ENCODE assay signal across 9 cellular contexts in the genomic region with DNA sequence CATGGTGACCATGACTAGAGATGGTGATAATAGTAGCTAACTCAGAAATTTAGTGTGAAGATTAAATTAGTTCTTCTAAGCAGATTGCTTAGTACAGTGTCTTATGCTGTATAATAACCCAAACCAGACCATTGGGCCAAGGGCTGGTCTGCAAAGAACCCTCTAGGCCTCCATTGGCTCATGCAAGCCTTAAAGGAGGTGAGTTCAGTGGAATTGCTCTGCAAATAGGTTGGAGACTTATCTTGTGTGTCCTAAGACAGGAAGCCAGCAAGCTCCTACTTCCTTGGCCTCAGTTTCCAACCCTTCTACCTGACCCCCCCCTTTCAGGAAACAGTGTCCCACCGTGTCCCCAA. TPM values are rescaled to one million over a fixed set of nuclear protein-coding genes. Genes with fewer than 3 reads are reported as not detected.
DNase-seq lines count a peak whose midpoint lies in the region; ATAC-seq and TF ChIP-seq lines count a peak whose summit lies in the region.
"Had no signal": no experiment of that assay in that cellular context is flagged by ENCODE, and none has a peak within 500 bp of the region (broad histone marks: within the 10 kb centered on the region; RNA-seq: fewer than 3 reads in every experiment).

No MANE protein-coding gene starts in this region.

- H3K9me3 ChIP-seq in mammary epithelial cell (replicated peaks; ENCODE audit: insufficient read depth, low read length), result no peaks in the 10 kb centered on the region
- no peaks in the 10 kb centered on the region for H3K9me3 ChIP-seq in naive thymus-derived CD4-positive, alpha-beta T cell (ENCODE audit: control insufficient read depth in 2 of 3, low read length in 3 of 3)

- peak overlapping the region; percentile 96; the same call in 1 of the 2 replicates for H3K4me2 ChIP-seq in KMS-11
- H3K4me2 ChIP-seq in mammary epithelial cell (ENCODE audit: insufficient read depth, low read depth, low read length), result no peak overlapping the region

- H2AFZ ChIP-seq in KMS-11 (ENCODE audit: low read depth) (no peak overlapping the region; the same call in 1 of the 2 replicates), mammary epithelial cell (ENCODE audit: low read depth, low read length) (no peak overlapping the region)

- H3K9ac ChIP-seq in KMS-11, result no peak overlapping the region
- no peak overlapping the region for H3K9ac ChIP-seq in mammary epithelial cell (ENCODE audit: insufficient read depth, low read length)

- H3K4me3 ChIP-seq in KMS-11 (IDR thresholded peaks at IDR 0.05; ENCODE audit: insufficient read depth, low read depth, low read length), result no peak overlapping the region
- H3K4me3 ChIP-seq in mammary epithelial cell (replicated peaks in 1 of 3; ENCODE audit: insufficient read depth in 1 of 3, low read depth in 2 of 3, low read length in 3 of 3), result no peak overlapping the region
- H3K4me3 ChIP-seq in naive thymus-derived CD4-positive, alpha-beta T cell (ENCODE audit: low read length), result peak overlapping the region; percentile 81

- peaks cover 0 to 14% (median 0%) of the 10 kb centered on the region in 5 donors for H3K36me3 Mint-ChIP-seq in naive thymus-derived CD4-positive, alpha-beta T cell

- peak overlapping the region; percentile 93 to 100 (median 99) for H3K27ac Mint-ChIP-seq in naive thymus-derived CD4-positive, alpha-beta T cell

- H3K4me1 ChIP-seq in KMS-11 (ENCODE audit: low read depth, poor library complexity, severe bottlenecking), result peaks cover 71% of the 10 kb centered on the region
- peaks cover 49% of the 10 kb centered on the region for H3K4me1 ChIP-seq in mammary epithelial cell (ENCODE audit: insufficient read depth, low read length)
- peaks cover 63 to 66% of the 10 kb centered on the region in 2 donors for H3K4me1 ChIP-seq in naive thymus-derived CD4-positive, alpha-beta T cell (ENCODE audit: control insufficient read depth in 2 of 2, insufficient read depth in 2 of 2, low read length in 2 of 2)

- H3K27ac ChIP-seq in 22Rv1, result peak overlapping the region; percentile 93
- H3K27ac ChIP-seq in KMS-11, result peak overlapping the region; percentile 10; the same call in 1 of the 2 replicates
- H3K27ac ChIP-seq in mammary epithelial cell (ENCODE audit: insufficient read depth, low read depth, low read length), result peak overlapping the region; percentile 90
- peak overlapping the region; percentile 99 for H3K27ac ChIP-seq in naive thymus-derived CD4-positive, alpha-beta T cell (ENCODE audit: low read depth, low read length)

- WGBS in mammary epithelial cell (ENCODE audit: low coverage, missing lambda C conversion rate), result 100% methylated on average over 1 of the region's 1 CpG

- no TSS peak for BruUV-seq in mammary epithelial cell (replicated peaks; lab: Mats Ljungman, UMichigan)

- POLR2A ChIA-PET in naive thymus-derived CD4-positive, alpha-beta T cell (lab: Charles Lee), result interaction anchor here (0.9 to 14.4 kb wide), 10 partner anchors 16 to 265 kb away, joined by 3 to 256 read pairs (median 16); a partner anchor contains a TSS

- H3K27me3 ChIP-seq in KMS-11 (ENCODE audit: insufficient read depth, low read depth), result no peaks in the 10 kb centered on the region
- H3K27me3 ChIP-seq in mammary epithelial cell (ENCODE audit: insufficient read depth, low read length), result no peaks in the 10 kb centered on the region
- no peaks in the 10 kb centered on the region for H3K27me3 ChIP-seq in naive thymus-derived CD4-positive, alpha-beta T cell (ENCODE audit: control insufficient read depth in 2 of 2, insufficient read depth in 2 of 2, low read length in 2 of 2)

- no peaks in the 10 kb centered on the region; the same call in 1 of the 2 replicates for H3K36me3 ChIP-seq in KMS-11 (ENCODE audit: insufficient read depth)
- H3K36me3 ChIP-seq in mammary epithelial cell (ENCODE audit: insufficient read depth, low read length), result no peaks in the 10 kb centered on the region
- peaks cover 0 to 6% (median 0%) of the 10 kb centered on the region in 3 experiments for H3K36me3 ChIP-seq in naive thymus-derived CD4-positive, alpha-beta T cell (ENCODE audit: control insufficient read depth in 2 of 3, insufficient read depth in 3 of 3, low read length in 3 of 3)

- H3K79me2 ChIP-seq in KMS-11 (ENCODE audit: insufficient read depth, low read depth), result peaks cover 31% of the 10 kb centered on the region
- H3K79me2 ChIP-seq in mammary epithelial cell (ENCODE audit: insufficient read depth, low read length), result peaks cover 32% of the 10 kb centered on the region

- DNase-seq in mammary epithelial cell, result no peak
- DNase-seq in naive thymus-derived CD4-positive, alpha-beta T cell, result no peak
- no peak for DNase-seq in NCI-H748 treated with DMSO at 0.1 percent for 48 hours (lab: John Stamatoyannopoulos, UW)
- no peak for DNase-seq in NCI-H2029 (lab: John Stamatoyannopoulos, UW)
- DNase-seq: activated CD4-positive, CD25-positive, alpha-beta regulatory T cell had no signal

- ATAC-seq in naive thymus-derived CD4-positive, alpha-beta T cell, result no peak
- ATAC-seq in HG02678 (IDR thresholded peaks at IDR 0.05; ENCODE audit: unreplicated experiment), result no peak
- no peak for ATAC-seq in HG03342 (IDR thresholded peaks at IDR 0.05; ENCODE audit: unreplicated experiment)

- CTCF ChIA-PET in mammary epithelial cell (lab: Charles Lee; ENCODE audit: low non-redundant PET), result no interaction called here
- CTCF ChIA-PET in naive thymus-derived CD4-positive, alpha-beta T cell (lab: Charles Lee), result interaction anchor here (1.4 to 5.0 kb wide), 5 partner anchors 9 to 99 kb away, joined by 4 to 39 read pairs (median 5); a partner anchor contains a TSS

- in situ Hi-C loops in mammary epithelial cell (cut with MboI; ENCODE audit: low sequenced_read_pairs in 2 of 2), result no loop called here

- H3K27me3 Mint-ChIP-seq in naive thymus-derived CD4-positive, alpha-beta T cell, result no peaks in the 10 kb centered on the region

- TF ChIP-seq CTCF in 22Rv1 (IDR thresholded peaks at IDR 0.05), result no peak
- TF ChIP-seq CTCF in KMS-11 (conservative IDR thresholded peaks at IDR 0.05; ENCODE audit: low read depth, low read length), result no peak
- no peak for TF ChIP-seq CTCF in mammary epithelial cell (conservative IDR thresholded peaks at IDR 0.05 in 1 of 2, IDR thresholded peaks at IDR 0.05 in 1 of 2; ENCODE audit: extremely low read depth in 1 of 2, insufficient read depth in 1 of 2, low read depth in 1 of 2, low read length in 2 of 2)

- H3K4me3 Mint-ChIP-seq in naive thymus-derived CD4-positive, alpha-beta T cell, result peak overlapping the region; percentile 81 to 95 (median 90)

- intact Hi-C loops in mammary epithelial cell (cut with micrococcal nuclease), result loop anchor here (5.0 to 10.0 kb wide), 2 partner anchors 70 to 242 kb away; a partner anchor contains a TSS
- intact Hi-C loops in naive thymus-derived CD4-positive, alpha-beta T cell (cut with micrococcal nuclease), result loop anchor here (5.0 to 10.0 kb wide), 4 partner anchors 120 to 1498 kb away; a partner anchor contains a TSS

- H3K4me1 Mint-ChIP-seq in naive thymus-derived CD4-positive, alpha-beta T cell, result peaks cover 43 to 70% (median 67%) of the 10 kb centered on the region in 7 donors

- peaks cover 0 to 6% (median 0%) of the 10 kb centered on the region in 11 donors for H3K9me3 Mint-ChIP-seq in naive thymus-derived CD4-positive, alpha-beta T cell

- dilution Hi-C loops in mammary epithelial cell (cut with HindIII; ENCODE audit: low sequenced_read_pairs), result no loop called here

- no peaks in the 10 kb centered on the region; the same call in 1 of the 2 replicates for H4K20me1 ChIP-seq in KMS-11 (ENCODE audit: insufficient read depth)
- no peaks in the 10 kb centered on the region for H4K20me1 ChIP-seq in mammary epithelial cell (ENCODE audit: insufficient read depth, low read length)

RNA-seq across cellular contexts. Expression of a gene that starts 1.8 kb away (rescaled TPM):
- 10 to 100 TPM in 1 of 2 donors, 1 to 10 TPM in 1; 9.2 to 34.3 TPM for total RNA-seq in mammary epithelial cell
- 11.4 TPM for polyA plus RNA-seq in mammary epithelial cell
- polyA minus RNA-seq in mammary epithelial cell, result 9.6 TPM
- 100 to 1,000 TPM in 2 of 5 experiments, 10 to 100 TPM in 3; 48.1 to 190 (median 67.7) TPM for total RNA-seq in naive thymus-derived CD4-positive, alpha-beta T cell
- polyA plus RNA-seq in naive thymus-derived CD4-positive, alpha-beta T cell, result 10 to 100 TPM in 1 of 2 donors, 1 to 10 TPM in 1; 4.5 to 10.0 TPM

Comparison
In these comparisons a context has a peak if more than half of its experiments do, and no peak if none do; other contexts are left out.
1. H3K27ac ChIP-seq: peak in every context shown above with its lines; median percentile 99 in naive thymus-derived CD4-positive, alpha-beta T cell; 93 in 22Rv1; 90 in mammary epithelial cell; 10 in KMS-11.